Comparison of ENCODE assay signal across 8 cellular contexts in genomic region chr5:40834849-40835787, GRCh38. TPM values are rescaled to one million over a fixed set of nuclear protein-coding genes. Genes with fewer than 3 reads are reported as not detected.
A peak's percentile ranks its signal among the peaks of the same experiment; 100 is the strongest.
DNase-seq lines count a peak whose midpoint lies in the region; FAIRE-seq and TF ChIP-seq lines count a peak whose summit lies in the region.

RPL37 (minus strand) TSS chr5:40835222; CDS start chr5:40835185, 37 bp downstream.

- peak within 1 kb of the TSS; percentile 100 for H3K27ac Mint-ChIP-seq in activated naive CD4-positive, alpha-beta T cell treated with anti-CD3 and anti-CD28 coated beads for 36 hours

- CTCF ChIA-PET in activated naive CD4-positive, alpha-beta T cell treated with anti-CD3 and anti-CD28 coated beads for 36 hours (lab: Charles Lee): no interaction called here

- peak within 1 kb of the TSS; percentile 100 for H3K4me3 Mint-ChIP-seq in activated naive CD4-positive, alpha-beta T cell treated with anti-CD3 and anti-CD28 coated beads for 36 hours

- no peak for FAIRE-seq in frontal cortex (lab: Jason Lieb, UNC)

- peaks cover 48% of the 10 kb centered on the region for H3K4me1 Mint-ChIP-seq in activated naive CD4-positive, alpha-beta T cell treated with anti-CD3 and anti-CD28 coated beads for 36 hours (ENCODE audit: low read depth)

- H3K27ac ChIP-seq in neutrophil (peak within 1 kb of the TSS; percentile 90), substantia nigra (ENCODE audit: low read depth, low read length, poor library complexity, severe bottlenecking) (peak within 1 kb of the TSS; percentile 96)

- intact Hi-C loops in activated naive CD4-positive, alpha-beta T cell treated with anti-CD3 and anti-CD28 coated beads for 36 hours (cut with micrococcal nuclease): loop anchor here (1.0 to 10.0 kb wide), 12 partner anchors 37 to 1633 kb away; partner anchors contain the start of genes OXCT1, PRKAA1, PTGER4 and RIMOC1

- H3K36me3 ChIP-seq in neutrophil: peaks cover 37% of the 10 kb centered on the region

- peak; percentile 97 for DNase-seq in GM03348 (ENCODE audit: low spot score)
- peak; percentile 92 for DNase-seq in HFF-Myc (ENCODE audit: extremely low read depth, low read depth)
- peak; percentile 98 for DNase-seq in NAMALWA (ENCODE audit: low spot score)
- DNase-seq in SK-N-DZ (ENCODE audit: low spot score): peak; percentile 97
- DNase-seq in activated naive CD4-positive, alpha-beta T cell treated with anti-CD3 and anti-CD28 coated beads for 36 hours: peak; percentile 96
- peak; percentile 67 to 85 for DNase-seq in frontal cortex (ENCODE audit: low spot score in 2 of 2)
- peak; percentile 66 to 97 (median 93) for DNase-seq in substantia nigra (lab: John Stamatoyannopoulos, UW)

- H3K4me3 ChIP-seq in HFF-Myc (replicated peaks; ENCODE audit: low read depth, low read length): peak within 1 kb of the TSS; percentile 100
- peak within 1 kb of the TSS; percentile 86 to 99 for H3K4me3 ChIP-seq in neutrophil (ENCODE audit: low read depth in 1 of 2, low read length in 1 of 2)

- TF ChIP-seq CTCF in HFF-Myc (IDR thresholded peaks at IDR 0.05; ENCODE audit: low read depth, low read length, missing control alignments): no peak
- TF ChIP-seq CTCF in neutrophil (IDR thresholded peaks at IDR 0.05): peak; percentile 55

- H3K9me3 ChIP-seq in neutrophil: no peaks in the 10 kb centered on the region

- H3K27me3 ChIP-seq in neutrophil: no peaks in the 10 kb centered on the region

- no peaks in the 10 kb centered on the region for H3K9me3 Mint-ChIP-seq in activated naive CD4-positive, alpha-beta T cell treated with anti-CD3 and anti-CD28 coated beads for 36 hours

- H3K36me3 Mint-ChIP-seq in activated naive CD4-positive, alpha-beta T cell treated with anti-CD3 and anti-CD28 coated beads for 36 hours (ENCODE audit: low read depth): peaks cover 48% of the 10 kb centered on the region

- H3K4me1 ChIP-seq in neutrophil (ENCODE audit: control insufficient read depth in 1 of 2, insufficient read depth in 1 of 2, low read depth in 1 of 2, low read length in 1 of 2): peaks cover 58 to 61% of the 10 kb centered on the region in 2 experiments

- H3K27me3 Mint-ChIP-seq in activated naive CD4-positive, alpha-beta T cell treated with anti-CD3 and anti-CD28 coated beads for 36 hours (ENCODE audit: low read depth): no peaks in the 10 kb centered on the region

RNA-seq across cellular contexts. Expression of gene RPL37, which starts in this region (rescaled TPM):
- polyA plus RNA-seq in SK-N-DZ (2014; cell fraction: cytosol; rRNA removed): 149 and 241 TPM in 2 replicates
- polyA plus RNA-seq in SK-N-DZ (2014; cell fraction: nucleus; rRNA removed): 103 and 339 TPM in 2 replicates
- 1,000 to 10,000 TPM; 2,148 to 2,239 TPM for total RNA-seq in activated naive CD4-positive, alpha-beta T cell treated with anti-CD3 and anti-CD28 coated beads for 36 hours
- total RNA-seq in frontal cortex: 1,378 TPM

Comparison
In these comparisons a context has a peak if more than half of its experiments do, and no peak if none do; other contexts are left out.
1. Peak in every context shown above with its lines: DNase-seq, H3K4me3 ChIP-seq and H3K27ac ChIP-seq.